15 cellular contexts compared by ENCODE assay signal in the genomic region with DNA sequence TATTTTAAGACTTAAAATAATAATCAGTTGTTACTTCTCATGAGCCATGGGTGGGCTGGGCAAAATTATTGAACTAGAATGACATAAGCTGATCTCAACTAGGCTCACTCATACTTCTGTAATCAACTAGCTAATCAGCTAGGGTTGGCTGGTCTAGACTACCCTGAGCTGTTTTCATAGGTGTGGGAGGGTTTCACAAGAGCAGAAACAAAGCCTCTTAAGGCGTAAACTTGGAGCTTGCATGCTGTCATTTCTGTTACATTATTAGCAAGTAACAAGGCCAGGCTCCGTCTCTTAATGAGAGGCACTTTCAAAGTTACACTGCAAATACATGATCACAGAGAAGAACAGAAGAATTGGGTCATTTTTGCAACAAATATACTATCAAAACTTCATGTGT. TPM values are rescaled to one million over a fixed set of nuclear protein-coding genes. Genes with fewer than 3 reads are reported as not detected.
"Had no signal": no experiment of that assay in that cellular context is flagged by ENCODE, and none has a peak within 500 bp of the region (broad histone marks: within the 10 kb centered on the region; RNA-seq: fewer than 3 reads in every experiment).

No MANE protein-coding gene starts in this region.

- H3K27me3 Mint-ChIP-seq: activated CD4-positive, alpha-beta memory T cell treated with anti-CD3 and anti-CD28 coated beads, Interleukin-2, amount 10 ng/mL, durations not matched to agents 7 days and 5 days; naive thymus-derived CD4-positive, alpha-beta T cell; stimulated activated naive B cell treated with anti-CD40 and anti-IgM and Interleukin-4, amounts not matched to agents 10 μg/mL and 1 μg/mL and 100 μg/mL, for 72 hours had no signal

- H3K27ac Mint-ChIP-seq: activated CD4-positive, alpha-beta memory T cell treated with anti-CD3 and anti-CD28 coated beads, Interleukin-2, amount 10 ng/mL, durations not matched to agents 7 days and 5 days; activated T-cell treated with anti-CD3 and anti-CD28 coated beads, Interleukin-2, amount 50 U/mL, for 72 hours; naive thymus-derived CD4-positive, alpha-beta T cell; stimulated activated naive B cell treated with anti-CD40 and anti-IgM and Interleukin-4, amounts not matched to agents 10 μg/mL and 1 μg/mL and 100 μg/mL, for 72 hours had no signal

- ATAC-seq: activated T-cell treated with anti-CD3 and anti-CD28 coated beads, Interleukin-2, amount 50 U/mL, for 72 hours; left cardiac atrium; naive thymus-derived CD4-positive, alpha-beta T cell; right lobe of liver; stimulated activated naive B cell treated with anti-CD40 and anti-IgM and Interleukin-4, amounts not matched to agents 10 μg/mL and 1 μg/mL and 100 μg/mL, for 72 hours had no signal

- H3K4me1 Mint-ChIP-seq: activated CD4-positive, alpha-beta memory T cell treated with anti-CD3 and anti-CD28 coated beads, Interleukin-2, amount 10 ng/mL, durations not matched to agents 7 days and 5 days; naive thymus-derived CD4-positive, alpha-beta T cell; stimulated activated naive B cell treated with anti-CD40 and anti-IgM and Interleukin-4, amounts not matched to agents 10 μg/mL and 1 μg/mL and 100 μg/mL, for 72 hours had no signal

- H3K4me3 Mint-ChIP-seq: activated CD4-positive, alpha-beta memory T cell treated with anti-CD3 and anti-CD28 coated beads, Interleukin-2, amount 10 ng/mL, durations not matched to agents 7 days and 5 days; activated T-cell treated with anti-CD3 and anti-CD28 coated beads, Interleukin-2, amount 50 U/mL, for 72 hours; naive thymus-derived CD4-positive, alpha-beta T cell; stimulated activated naive B cell treated with anti-CD40 and anti-IgM and Interleukin-4, amounts not matched to agents 10 μg/mL and 1 μg/mL and 100 μg/mL, for 72 hours had no signal

- DNase-seq: activated CD4-positive, alpha-beta memory T cell treated with anti-CD3 and anti-CD28 coated beads, Interleukin-2, amount 10 ng/mL, durations not matched to agents 7 days and 5 days; activated CD4-positive, alpha-beta T cell treated with anti-CD3 and anti-CD28 coated beads for 1 hour; activated gamma-delta T cell treated with Interleukin-2 at 50 U/mL for 16 hours; activated T-cell treated with anti-CD3 and anti-CD28 coated beads, Interleukin-2, amount 50 U/mL, for 72 hours; aorta; foreskin melanocyte; head of caudate nucleus; left cardiac atrium; naive thymus-derived CD4-positive, alpha-beta T cell; right lobe of liver; spleen; stimulated activated CD4-positive, alpha-beta T cell treated with anti-CD3 and anti-CD28 coated beads, Interleukin-2, amount 100 ng/mL, for 24 hours; stimulated activated naive B cell treated with anti-CD40 and anti-IgM and Interleukin-4, amounts not matched to agents 10 μg/mL and 1 μg/mL and 100 μg/mL, for 72 hours; transverse colon had no signal

- H3K36me3 Mint-ChIP-seq: naive thymus-derived CD4-positive, alpha-beta T cell; stimulated activated naive B cell treated with anti-CD40 and anti-IgM and Interleukin-4, amounts not matched to agents 10 μg/mL and 1 μg/mL and 100 μg/mL, for 72 hours had no signal

- H3K9me3 Mint-ChIP-seq: activated CD4-positive, alpha-beta memory T cell treated with anti-CD3 and anti-CD28 coated beads, Interleukin-2, amount 10 ng/mL, durations not matched to agents 7 days and 5 days; activated T-cell treated with anti-CD3 and anti-CD28 coated beads, Interleukin-2, amount 50 U/mL, for 72 hours; stimulated activated naive B cell treated with anti-CD40 and anti-IgM and Interleukin-4, amounts not matched to agents 10 μg/mL and 1 μg/mL and 100 μg/mL, for 72 hours had no signal

RNA-seq across cellular contexts. Expression of a gene that starts 57.2 kb away (rescaled TPM):
- total RNA-seq: activated CD4-positive, alpha-beta memory T cell treated with anti-CD3 and anti-CD28 coated beads, Interleukin-2, amount 10 ng/mL, durations not matched to agents 7 days and 5 days; activated T-cell treated with anti-CD3 and anti-CD28 coated beads, Interleukin-2, amount 50 U/mL, for 72 hours; mononuclear cell; naive thymus-derived CD4-positive, alpha-beta T cell had no signal
